ENCODE assay signal across 8 cellular contexts in the genomic region with DNA sequence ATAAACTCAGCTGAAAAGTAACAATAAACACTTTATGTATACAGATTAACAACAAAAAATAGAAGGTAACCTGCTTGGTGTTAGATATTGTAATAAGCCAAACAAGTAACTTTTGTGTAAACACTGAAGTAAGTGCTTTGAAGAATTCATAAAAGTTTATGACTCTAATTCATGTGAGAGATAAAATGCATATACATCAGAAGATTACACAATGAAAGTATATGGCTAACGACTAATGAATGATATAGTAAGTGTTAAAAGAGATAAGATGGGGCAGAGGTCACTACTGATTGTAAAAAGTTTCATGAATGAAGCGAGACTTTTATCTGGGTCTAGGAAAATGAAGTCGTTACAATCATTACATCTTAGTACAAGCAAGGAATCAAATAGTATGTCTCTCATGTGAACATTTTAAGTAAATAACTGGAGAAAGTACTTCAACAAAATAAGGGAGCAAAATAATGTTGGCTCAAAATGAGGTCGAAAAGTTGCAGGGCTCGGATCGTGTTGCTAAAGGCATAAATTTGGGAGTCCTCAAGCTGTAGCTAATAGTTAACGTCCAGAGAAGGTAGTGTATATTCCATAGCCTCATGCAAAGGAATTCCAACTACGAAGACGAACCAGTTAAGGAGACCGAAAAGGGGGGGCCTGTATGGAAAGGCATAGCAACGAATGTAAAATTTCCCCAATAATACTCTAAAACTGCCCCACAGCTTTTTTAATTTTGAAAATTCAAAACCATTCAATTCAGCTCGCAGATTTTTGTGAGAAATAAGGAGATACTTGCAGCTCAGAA. TPM values are rescaled to one million over a fixed set of nuclear protein-coding genes. Genes with fewer than 3 reads are reported as not detected.
DNase-seq lines count a peak whose midpoint lies in the region; ATAC-seq, FAIRE-seq and TF ChIP-seq lines count a peak whose summit lies in the region.

No MANE protein-coding gene starts in this region.

- no peak for DNase-seq in activated naive CD4-positive, alpha-beta T cell treated with anti-CD3 and anti-CD28 coated beads, Interleukin-2, amount 10 ng/mL, durations not matched to agents 7 days and 5 days
- no peak for DNase-seq in activated naive CD4-positive, alpha-beta T cell treated with anti-CD3 and anti-CD28 coated beads, Interleukin-2, amount 50 U/mL, for 16 hours
- no peak for DNase-seq in activated naive CD8-positive, alpha-beta T cell treated with anti-CD3 and anti-CD28 coated beads, Interleukin-2, amount 10 ng/mL, durations not matched to agents 7 days and 5 days
- no peak for DNase-seq in keratinocyte (ENCODE audit: low read depth, low spot score)
- no peak for DNase-seq in substantia nigra (lab: John Stamatoyannopoulos, UW)

- H3K9me3 ChIP-seq in keratinocyte (ENCODE audit: control insufficient read depth, low read depth, low read length): no peaks in the 10 kb centered on the region

- no peaks in the 10 kb centered on the region for H3K9me1 ChIP-seq in keratinocyte (ENCODE audit: control insufficient read depth, extremely low read depth, insufficient read depth, low read length)

- no peak for TF ChIP-seq CTCF in keratinocyte (optimal IDR thresholded peaks at IDR 0.05 in 1 of 3, IDR thresholded peaks at IDR 0.05 in 1 of 3, conservative IDR thresholded peaks at IDR 0.05 in 1 of 3; ENCODE audit: extremely low read depth in 1 of 3, insufficient read depth in 2 of 3, low read length in 3 of 3)

- CTCF ChIA-PET in activated naive CD4-positive, alpha-beta T cell treated with anti-CD3 and anti-CD28 coated beads, Interleukin-2, amount 10 ng/mL, durations not matched to agents 7 days and 5 days (lab: Charles Lee): interaction anchor here (1.3 kb wide), 1 partner anchor 9 kb away, joined by 3 read pairs; no protein-coding TSS in a partner anchor

- peak overlapping the region; percentile 98 for H3K4me2 ChIP-seq in keratinocyte (ENCODE audit: control insufficient read depth, extremely low read depth, insufficient read depth, low read depth, low read length)

- H3K79me2 ChIP-seq in keratinocyte (ENCODE audit: control insufficient read depth, insufficient read depth, low read length): peaks cover 16% of the 10 kb centered on the region

- no peaks in the 10 kb centered on the region for H3K9me3 Mint-ChIP-seq in activated naive CD4-positive, alpha-beta T cell treated with anti-CD3 and anti-CD28 coated beads, Interleukin-2, amount 10 ng/mL, durations not matched to agents 7 days and 5 days
- H3K9me3 Mint-ChIP-seq in activated naive CD8-positive, alpha-beta T cell treated with anti-CD3 and anti-CD28 coated beads, Interleukin-2, amount 10 ng/mL, durations not matched to agents 7 days and 5 days: no peaks in the 10 kb centered on the region

- no peaks in the 10 kb centered on the region for H3K36me3 ChIP-seq in keratinocyte (ENCODE audit: control insufficient read depth in 2 of 2, extremely low read depth in 1 of 2, insufficient read depth in 2 of 2, low read length in 2 of 2)

- POLR2A ChIA-PET in activated naive CD8-positive, alpha-beta T cell treated with anti-CD3 and anti-CD28 coated beads, Interleukin-2, amount 10 ng/mL, durations not matched to agents 7 days and 5 days (lab: Charles Lee): interaction anchor here (0.7 kb wide), 1 partner anchor 153 kb away, joined by 3 read pairs; no protein-coding TSS in a partner anchor

- H3K27ac ChIP-seq in keratinocyte (ENCODE audit: control insufficient read depth, insufficient read depth, low read length) (peak overlapping the region; percentile 90), substantia nigra (ENCODE audit: low read depth, low read length, poor library complexity, severe bottlenecking) (peak overlapping the region; percentile 90)

- peaks cover 44% of the 10 kb centered on the region for H3K4me1 Mint-ChIP-seq in activated naive CD4-positive, alpha-beta T cell treated with anti-CD3 and anti-CD28 coated beads, Interleukin-2, amount 10 ng/mL, durations not matched to agents 7 days and 5 days
- H3K4me1 Mint-ChIP-seq in activated naive CD8-positive, alpha-beta T cell treated with anti-CD3 and anti-CD28 coated beads, Interleukin-2, amount 10 ng/mL, durations not matched to agents 7 days and 5 days: peaks cover 27% of the 10 kb centered on the region

- peak overlapping the region; percentile 93 for H3K4me3 Mint-ChIP-seq in activated naive CD4-positive, alpha-beta T cell treated with anti-CD3 and anti-CD28 coated beads, Interleukin-2, amount 10 ng/mL, durations not matched to agents 7 days and 5 days
- H3K4me3 Mint-ChIP-seq in activated naive CD8-positive, alpha-beta T cell treated with anti-CD3 and anti-CD28 coated beads, Interleukin-2, amount 10 ng/mL, durations not matched to agents 7 days and 5 days: peak overlapping the region; percentile 100

- H3K27ac Mint-ChIP-seq in activated naive CD4-positive, alpha-beta T cell treated with anti-CD3 and anti-CD28 coated beads, Interleukin-2, amount 10 ng/mL, durations not matched to agents 7 days and 5 days: peak overlapping the region; percentile 99
- peak overlapping the region; percentile 100 for H3K27ac Mint-ChIP-seq in activated naive CD8-positive, alpha-beta T cell treated with anti-CD3 and anti-CD28 coated beads, Interleukin-2, amount 10 ng/mL, durations not matched to agents 7 days and 5 days

- peak overlapping the region; percentile 86 to 95 (median 89) for H3K4me3 ChIP-seq in keratinocyte (ENCODE audit: control insufficient read depth in 2 of 3, extremely low read depth in 1 of 3, insufficient read depth in 2 of 3, low read depth in 1 of 3, low read length in 3 of 3)

- ATAC-seq in activated naive CD8-positive, alpha-beta T cell treated with anti-CD3 and anti-CD28 coated beads, Interleukin-2, amount 10 ng/mL, durations not matched to agents 7 days and 5 days (ENCODE audit: low read depth): no peak
- ATAC-seq in HG02884 (IDR thresholded peaks at IDR 0.05; ENCODE audit: unreplicated experiment): no peak
- ATAC-seq in GM19328 (IDR thresholded peaks at IDR 0.05; ENCODE audit: unreplicated experiment): no peak
- ATAC-seq in GM21360 (IDR thresholded peaks at IDR 0.05; ENCODE audit: unreplicated experiment): no peak

- H2AFZ ChIP-seq in keratinocyte (ENCODE audit: control insufficient read depth, low read length): peak overlapping the region; percentile 97

- peak overlapping the region; percentile 94 for H3K9ac ChIP-seq in keratinocyte (ENCODE audit: control insufficient read depth, extremely low read depth, insufficient read depth, low read length)

- dilution Hi-C loops in keratinocyte (cut with MboI; ENCODE audit: extremely low pct_ligation_motif_present, low sequenced_read_pairs): no loop called here

- H4K20me1 ChIP-seq in keratinocyte (ENCODE audit: control insufficient read depth, extremely low read depth, insufficient read depth, low read length): no peaks in the 10 kb centered on the region

- H3K27me3 Mint-ChIP-seq in activated naive CD4-positive, alpha-beta T cell treated with anti-CD3 and anti-CD28 coated beads, Interleukin-2, amount 10 ng/mL, durations not matched to agents 7 days and 5 days: no peaks in the 10 kb centered on the region
- H3K27me3 Mint-ChIP-seq in activated naive CD8-positive, alpha-beta T cell treated with anti-CD3 and anti-CD28 coated beads, Interleukin-2, amount 10 ng/mL, durations not matched to agents 7 days and 5 days: peaks cover under 1% of the 10 kb centered on the region

- peaks cover 28% of the 10 kb centered on the region for H3K36me3 Mint-ChIP-seq in activated naive CD4-positive, alpha-beta T cell treated with anti-CD3 and anti-CD28 coated beads, Interleukin-2, amount 10 ng/mL, durations not matched to agents 7 days and 5 days
- peaks cover 19% of the 10 kb centered on the region for H3K36me3 Mint-ChIP-seq in activated naive CD8-positive, alpha-beta T cell treated with anti-CD3 and anti-CD28 coated beads, Interleukin-2, amount 10 ng/mL, durations not matched to agents 7 days and 5 days

- H3K27me3 ChIP-seq in keratinocyte (ENCODE audit: control insufficient read depth, extremely low read depth, insufficient read depth, low read length): no peaks in the 10 kb centered on the region

- H3K4me1 ChIP-seq in keratinocyte (ENCODE audit: control insufficient read depth, extremely low read depth, insufficient read depth, low read length): peaks cover 18% of the 10 kb centered on the region

- FAIRE-seq in keratinocyte (lab: Jason Lieb, UNC): no peak

RNA-seq across cellular contexts. Expression of a gene that starts 1.0 kb away (rescaled TPM):
- total RNA-seq in activated naive CD8-positive, alpha-beta T cell treated with anti-CD3 and anti-CD28 coated beads, Interleukin-2, amount 10 ng/mL, durations not matched to agents 7 days and 5 days: 100 to 1,000 TPM; 255 to 262 TPM
- polyA plus RNA-seq in keratinocyte: 46.2 to 79.8 TPM (median 52.5 TPM) in 3 replicates
- 70.3 TPM for polyA plus RNA-seq in keratinocyte (2011; ENCODE audit: low read depth)
- polyA plus RNA-seq in keratinocyte (2011; cell fraction: cytosol; rRNA removed): 38.2 and 45.0 TPM in 2 replicates
- 35.1 and 71.5 TPM in 2 replicates for polyA plus RNA-seq in keratinocyte (2011; cell fraction: nucleus; rRNA removed)
- polyA plus RNA-seq in keratinocyte (2012; ENCODE audit: low replicate concordance): 57.4 and 70.3 TPM in 2 replicates
- 4.3 to 8.8 TPM (median 5.5 TPM) in 3 replicates for polyA minus RNA-seq in keratinocyte
- 50.3 TPM for polyA minus RNA-seq in keratinocyte (2011; cell fraction: cytosol; rRNA and poly(A)+ RNA removed)
- 8.8 and 11.3 TPM in 2 replicates for polyA minus RNA-seq in keratinocyte (2011; cell fraction: nucleus; rRNA and poly(A)+ RNA removed)
